ENCODE assay signal across 9 cellular contexts in genomic region chr18:32769242-32770180, GRCh38. TPM values are rescaled to one million over a fixed set of nuclear protein-coding genes. Genes with fewer than 3 reads are reported as not detected.
DNase-seq lines count a peak whose midpoint lies in the region; ATAC-seq and TF ChIP-seq lines count a peak whose summit lies in the region.
"Had no signal": no experiment of that assay in that cellular context is flagged by ENCODE, and none has a peak within 500 bp of the region (broad histone marks: within the 10 kb centered on the region; RNA-seq: fewer than 3 reads in every experiment).

No MANE protein-coding gene starts in this region.

- H3K4me3 Mint-ChIP-seq in nephron progenitor cell = peak overlapping the region; percentile 85
- H3K4me3 Mint-ChIP-seq in activated T-helper 1 cell treated with anti-CD3 and anti-CD28 coated beads, Interleukin-12 subunit alpha, Interleukin-12 subunit beta, Interleukin-2, Interleukin-4 antibody, amounts not matched to agents 30 ng/mL and 10 ng/mL and 1 ng/mL, durations not matched to agents 14 hours and 24 hours and 36 hours = no peak overlapping the region
- H3K4me3 Mint-ChIP-seq: activated naive CD8-positive, alpha-beta T cell had no signal

- peaks cover 65% of the 10 kb centered on the region for H3K4me1 Mint-ChIP-seq in nephron progenitor cell
- H3K4me1 Mint-ChIP-seq in activated T-helper 1 cell treated with anti-CD3 and anti-CD28 coated beads, Interleukin-12 subunit alpha, Interleukin-12 subunit beta, Interleukin-2, Interleukin-4 antibody, amounts not matched to agents 30 ng/mL and 10 ng/mL and 1 ng/mL, durations not matched to agents 14 hours and 24 hours and 36 hours (ENCODE audit: low read depth) = no peaks in the 10 kb centered on the region

- no peak overlapping the region for H3K9ac ChIP-seq in colonic mucosa (ENCODE audit: low read depth in 2 of 2, low read length in 2 of 2)

- TF ChIP-seq CTCF in colonic mucosa (IDR thresholded peaks at IDR 0.05) (no peak), nephron progenitor cell (IDR thresholded peaks at IDR 0.05) (no peak)

- H3K36me3 Mint-ChIP-seq in nephron progenitor cell (ENCODE audit: low read depth) = no peaks in the 10 kb centered on the region
- H3K36me3 Mint-ChIP-seq in activated T-helper 1 cell treated with anti-CD3 and anti-CD28 coated beads, Interleukin-12 subunit alpha, Interleukin-12 subunit beta, Interleukin-2, Interleukin-4 antibody, amounts not matched to agents 30 ng/mL and 10 ng/mL and 1 ng/mL, durations not matched to agents 14 hours and 24 hours and 36 hours (ENCODE audit: low read depth) = no peaks in the 10 kb centered on the region
- H3K36me3 Mint-ChIP-seq: activated naive CD8-positive, alpha-beta T cell had no signal

- intact Hi-C loops in colonic mucosa (cut with DNase I) = no loop called here
- intact Hi-C loops in activated T-helper 1 cell treated with anti-CD3 and anti-CD28 coated beads, Interleukin-12 subunit alpha, Interleukin-12 subunit beta, Interleukin-2, Interleukin-4 antibody, amounts not matched to agents 30 ng/mL and 10 ng/mL and 1 ng/mL, durations not matched to agents 14 hours and 24 hours and 36 hours (cut with micrococcal nuclease) = no loop called here

- H3K27me3 Mint-ChIP-seq in nephron progenitor cell (ENCODE audit: low read depth, poor library complexity) = peaks cover 41% of the 10 kb centered on the region
- H3K27me3 Mint-ChIP-seq in activated T-helper 1 cell treated with anti-CD3 and anti-CD28 coated beads, Interleukin-12 subunit alpha, Interleukin-12 subunit beta, Interleukin-2, Interleukin-4 antibody, amounts not matched to agents 30 ng/mL and 10 ng/mL and 1 ng/mL, durations not matched to agents 14 hours and 24 hours and 36 hours (ENCODE audit: insufficient read depth) = peaks cover 47% of the 10 kb centered on the region

- H3K36me3 ChIP-seq in colonic mucosa = no peaks in the 10 kb centered on the region

- H3K9me3 ChIP-seq in colonic mucosa = no peaks in the 10 kb centered on the region

- peaks cover 35% of the 10 kb centered on the region for H3K27me3 ChIP-seq in colonic mucosa

- H3K9me3 Mint-ChIP-seq in nephron progenitor cell = no peaks in the 10 kb centered on the region
- H3K9me3 Mint-ChIP-seq in activated T-helper 1 cell treated with anti-CD3 and anti-CD28 coated beads, Interleukin-12 subunit alpha, Interleukin-12 subunit beta, Interleukin-2, Interleukin-4 antibody, amounts not matched to agents 30 ng/mL and 10 ng/mL and 1 ng/mL, durations not matched to agents 14 hours and 24 hours and 36 hours = no peaks in the 10 kb centered on the region

- peaks cover 7% of the 10 kb centered on the region for H3K4me1 ChIP-seq in colonic mucosa

- no peak for ATAC-seq in GM19463 (IDR thresholded peaks at IDR 0.05; ENCODE audit: unreplicated experiment)
- ATAC-seq in HG03378 (IDR thresholded peaks at IDR 0.05; ENCODE audit: unreplicated experiment) = no peak
- ATAC-seq in GM21423 (IDR thresholded peaks at IDR 0.05; ENCODE audit: unreplicated experiment) = no peak

- H3K27ac Mint-ChIP-seq in nephron progenitor cell = peak overlapping the region; percentile 85
- no peak overlapping the region for H3K27ac Mint-ChIP-seq in activated T-helper 1 cell treated with anti-CD3 and anti-CD28 coated beads, Interleukin-12 subunit alpha, Interleukin-12 subunit beta, Interleukin-2, Interleukin-4 antibody, amounts not matched to agents 30 ng/mL and 10 ng/mL and 1 ng/mL, durations not matched to agents 14 hours and 24 hours and 36 hours
- H3K27ac Mint-ChIP-seq: activated naive CD8-positive, alpha-beta T cell had no signal

- peak overlapping the region; percentile 22 for H3K4me3 ChIP-seq in colonic mucosa

- peak; percentile 87 for DNase-seq in COR-L47 (lab: John Stamatoyannopoulos, UW)
- peak; percentile 31 for DNase-seq in NCI-H1092 (lab: John Stamatoyannopoulos, UW)
- DNase-seq in colonic mucosa = peak; percentile 16
- DNase-seq in nephron progenitor cell = peak; percentile 60
- DNase-seq in activated T-helper 1 cell treated with anti-CD3 and anti-CD28 coated beads, Interleukin-12 subunit alpha, Interleukin-12 subunit beta, Interleukin-2, Interleukin-4 antibody, amounts not matched to agents 30 ng/mL and 10 ng/mL and 1 ng/mL, durations not matched to agents 14 hours and 24 hours and 36 hours (ENCODE audit: low spot score) = no peak

- H3K27ac ChIP-seq in colonic mucosa = no peak overlapping the region

RNA-seq across cellular contexts. Expression of gene KLHL14, which starts 3.3 kb away (rescaled TPM):
- under 1 TPM; 0.07 to 0.08 TPM for total RNA-seq in colonic mucosa
- not detected in 2 replicates for total RNA-seq in activated T-helper 1 cell treated with anti-CD3 and anti-CD28 coated beads, Interleukin-12 subunit alpha, Interleukin-12 subunit beta, Interleukin-2, Interleukin-4 antibody, amounts not matched to agents 30 ng/mL and 10 ng/mL and 1 ng/mL, durations not matched to agents 14 hours and 24 hours and 36 hours
